Comparison of ENCODE assay signal across 24 cellular contexts in the genomic region with DNA sequence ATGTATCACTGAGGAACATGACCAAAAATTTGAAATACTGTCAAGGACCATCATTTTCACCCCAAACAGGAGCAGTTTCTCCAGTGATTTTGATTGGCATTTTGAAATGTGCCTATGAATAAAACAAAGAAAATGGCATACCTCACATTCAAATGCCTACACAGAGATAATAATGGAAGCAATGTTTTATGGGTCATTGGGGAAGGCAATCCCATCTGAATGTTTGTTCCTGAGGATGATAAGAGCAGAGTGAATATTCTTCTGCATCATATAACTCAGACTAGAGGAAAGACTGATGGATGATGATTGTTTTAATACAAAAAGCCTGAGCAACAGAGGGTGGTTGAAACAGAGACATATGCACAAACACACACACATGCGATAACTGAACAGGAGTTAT.
"Had no signal": no experiment of that assay in that cellular context is flagged by ENCODE, and none has a peak within 500 bp of the region (broad histone marks: within the 10 kb centered on the region; RNA-seq: fewer than 3 reads in every experiment).

No MANE protein-coding gene starts in this region.

- H3K27ac Mint-ChIP-seq: activated CD8-positive, alpha-beta T cell treated with anti-CD3 and anti-CD28 coated beads, Interleukin-2, amount 10 ng/mL, durations not matched to agents 7 days and 5 days; activated naive CD4-positive, alpha-beta T cell treated with anti-CD3 and anti-CD28 coated beads, Interleukin-2, amount 50 U/mL, for 24 hours; activated T-helper 1 cell treated with anti-CD3 and anti-CD28 coated beads, Interleukin-12 subunit alpha, Interleukin-12 subunit beta, Interleukin-2, Interleukin-4 antibody, amounts not matched to agents 30 ng/mL and 10 ng/mL and 1 ng/mL, durations not matched to agents 14 hours and 24 hours and 36 hours; T-helper 1 cell treated with Interleukin-12 subunit alpha and Interleukin-12 subunit beta and Interleukin-4 antibody, amounts not matched to agents 30 μg/mL and 1 μg/mL, for 36 hours had no signal

- H3K4me1 Mint-ChIP-seq: activated naive CD4-positive, alpha-beta T cell treated with anti-CD3 and anti-CD28 coated beads, Interleukin-2, amount 50 U/mL, for 24 hours had no signal

- H3K4me3 ChIP-seq: body of pancreas, SK-N-MC had no signal

- ATAC-seq: activated CD8-positive, alpha-beta T cell treated with anti-CD3 and anti-CD28 coated beads, Interleukin-2, amount 10 ng/mL, durations not matched to agents 7 days and 5 days; body of pancreas; PC-3; Right ventricle myocardium inferior had no signal

- H3K36me3 Mint-ChIP-seq: activated naive CD4-positive, alpha-beta T cell treated with anti-CD3 and anti-CD28 coated beads, Interleukin-2, amount 50 U/mL, for 24 hours had no signal

- H3K9me3 ChIP-seq: body of pancreas had no signal

- DNase-seq: activated CD4-positive, alpha-beta T cell treated with anti-CD3 and anti-CD28 coated beads for 48 hours; activated CD4-positive, alpha-beta T cell treated with anti-CD3 and anti-CD28 coated beads, Interleukin-2, amount 50 U/mL, for 4 hours; activated CD4-positive, CD25-positive, alpha-beta regulatory T cell treated with anti-CD3 and anti-CD28 coated beads, Interleukin-2, amount 50 U/mL, for 72 hours; activated CD8-positive, alpha-beta memory T cell treated with anti-CD3 and anti-CD28 coated beads, Interleukin-2, amount 50 U/mL, for 48 hours; activated CD8-positive, alpha-beta T cell treated with anti-CD3 and anti-CD28 coated beads, Interleukin-2, amount 10 ng/mL, durations not matched to agents 7 days and 5 days; activated effector memory CD4-positive, alpha-beta T cell treated with Interleukin-2 at 50 U/mL for 16 hours; activated naive CD4-positive, alpha-beta T cell; activated T-cell treated with anti-CD3 and anti-CD28 coated beads, Interleukin-2, amount 50 U/mL, for 1 hour; aorta; body of pancreas; central memory CD4-positive, alpha-beta T cell; MM.1S; NCI-H1105; NCI-H1436; NCI-H187; NCI-H2081; NCI-H524; PC-3; RPMI8226 had no signal

- H3K4me1 ChIP-seq: body of pancreas had no signal

- H3K27me3 ChIP-seq: body of pancreas had no signal

- H3K4me3 Mint-ChIP-seq: activated CD8-positive, alpha-beta T cell treated with anti-CD3 and anti-CD28 coated beads, Interleukin-2, amount 10 ng/mL, durations not matched to agents 7 days and 5 days; activated naive CD4-positive, alpha-beta T cell treated with anti-CD3 and anti-CD28 coated beads, Interleukin-2, amount 50 U/mL, for 24 hours; activated T-helper 1 cell treated with anti-CD3 and anti-CD28 coated beads, Interleukin-12 subunit alpha, Interleukin-12 subunit beta, Interleukin-2, Interleukin-4 antibody, amounts not matched to agents 30 ng/mL and 10 ng/mL and 1 ng/mL, durations not matched to agents 14 hours and 24 hours and 36 hours; T-helper 1 cell treated with Interleukin-12 subunit alpha and Interleukin-12 subunit beta and Interleukin-4 antibody, amounts not matched to agents 30 μg/mL and 1 μg/mL, for 36 hours had no signal

- H3K27me3 Mint-ChIP-seq: activated naive CD4-positive, alpha-beta T cell treated with anti-CD3 and anti-CD28 coated beads, Interleukin-2, amount 50 U/mL, for 24 hours had no signal

- H3K27ac ChIP-seq: body of pancreas, SK-N-MC had no signal
